ENCODE assay signal across 8 cellular contexts in the genomic region with DNA sequence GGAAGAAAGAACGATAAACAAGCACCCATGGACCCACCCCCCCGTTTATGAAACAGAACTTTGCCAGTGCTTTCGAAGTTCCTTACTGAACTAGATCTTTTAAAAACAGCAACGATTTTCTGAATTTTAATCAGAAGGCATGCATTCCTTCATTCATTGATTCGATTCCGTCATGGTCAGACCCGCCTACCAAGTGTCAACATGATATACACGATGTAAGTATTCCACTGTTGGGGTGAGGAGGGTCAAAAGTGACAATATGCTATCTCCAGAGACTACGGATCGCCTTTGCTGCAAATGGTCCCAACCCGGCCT. TPM values are rescaled to one million over a fixed set of nuclear protein-coding genes. Genes with fewer than 3 reads are reported as not detected.
A peak's percentile ranks its signal among the peaks of the same experiment; 100 is the strongest.
DNase-seq lines count a peak whose midpoint lies in the region; ATAC-seq and TF ChIP-seq lines count a peak whose summit lies in the region.

No MANE protein-coding gene starts in this region.

- H3K27ac Mint-ChIP-seq in activated CD4-positive, alpha-beta T cell treated with anti-CD3 and anti-CD28 coated beads, Interleukin-2, amount 10 ng/mL, durations not matched to agents 24 days and 14 days = peak overlapping the region; percentile 18

- DNase-seq in activated CD4-positive, alpha-beta T cell treated with anti-CD3 and anti-CD28 coated beads, Interleukin-2, amount 10 ng/mL, durations not matched to agents 24 days and 14 days = no peak
- no peak for DNase-seq in activated CD4-positive, alpha-beta T cell treated with anti-CD3 and anti-CD28 coated beads for 4 hours
- DNase-seq in left lung = no peak
- DNase-seq in testis = no peak
- no peak for DNase-seq in NAMALWA (ENCODE audit: low spot score)
- no peak for DNase-seq in activated CD4-positive, CD25-positive, alpha-beta regulatory T cell treated with anti-CD3 and anti-CD28 coated beads, Interleukin-2, amount 50 U/mL, for 72 hours

- H3K4me1 ChIP-seq in left lung (peaks cover 3 to 12% of the 10 kb centered on the region in 2 donors), testis (no peaks in the 10 kb centered on the region)

- intact Hi-C loops in activated CD4-positive, alpha-beta T cell treated with anti-CD3 and anti-CD28 coated beads, Interleukin-2, amount 10 ng/mL, durations not matched to agents 24 days and 14 days (cut with micrococcal nuclease) = loop anchor here (1.0 to 2.0 kb wide), 5 partner anchors 68 to 301 kb away; partner anchors contain the start of gene STAM2
- intact Hi-C loops in left lung (cut with DNase I) = no loop called here
- intact Hi-C loops in testis (cut with DNase I; ENCODE audit: low total_unique reads) = no loop called here

- WGBS in testis, 2 donors = 3% methylated on average over 11 of the region's 11 CpGs

- H3K27me3 Mint-ChIP-seq in activated CD4-positive, alpha-beta T cell treated with anti-CD3 and anti-CD28 coated beads, Interleukin-2, amount 10 ng/mL, durations not matched to agents 24 days and 14 days = peaks cover 47% of the 10 kb centered on the region

- H3K27ac ChIP-seq in angular gyrus (ENCODE audit: low read depth, low read length) = peak overlapping the region; percentile 87
- H3K27ac ChIP-seq in left lung = peak overlapping the region; percentile 86
- H3K27ac ChIP-seq in testis = peak overlapping the region; percentile 89 to 91

- peaks cover 0 to 33% of the 10 kb centered on the region in 2 donors for H3K27me3 ChIP-seq in left lung
- H3K27me3 ChIP-seq in testis = no peaks in the 10 kb centered on the region

- TF ChIP-seq CTCF in left lung (IDR thresholded peaks at IDR 0.05) = no peak
- no peak for TF ChIP-seq CTCF in testis (IDR thresholded peaks at IDR 0.05)

- H3K4me3 Mint-ChIP-seq in activated CD4-positive, alpha-beta T cell treated with anti-CD3 and anti-CD28 coated beads, Interleukin-2, amount 10 ng/mL, durations not matched to agents 24 days and 14 days = peak overlapping the region; percentile 84

- TF ChIP-seq POLR2A in testis (IDR thresholded peaks at IDR 0.05) = no peak

- H3K4me3 ChIP-seq in left lung (peak overlapping the region; percentile 89 to 93), testis (peak overlapping the region; percentile 85 to 89)

- H3K36me3 ChIP-seq in left lung = no peaks in the 10 kb centered on the region
- no peaks in the 10 kb centered on the region for H3K36me3 ChIP-seq in testis (ENCODE audit: low read depth, missing control alignments)

- no peaks in the 10 kb centered on the region for H3K36me3 Mint-ChIP-seq in activated CD4-positive, alpha-beta T cell treated with anti-CD3 and anti-CD28 coated beads, Interleukin-2, amount 10 ng/mL, durations not matched to agents 24 days and 14 days (ENCODE audit: low read depth)

- no peaks in the 10 kb centered on the region for H3K9me3 ChIP-seq in left lung
- H3K9me3 ChIP-seq in testis = no peaks in the 10 kb centered on the region

- H3K4me1 Mint-ChIP-seq in activated CD4-positive, alpha-beta T cell treated with anti-CD3 and anti-CD28 coated beads, Interleukin-2, amount 10 ng/mL, durations not matched to agents 24 days and 14 days = peaks cover 11% of the 10 kb centered on the region

- ATAC-seq in left lung (no peak), HG03175 (IDR thresholded peaks at IDR 0.05; ENCODE audit: unreplicated experiment) (no peak)

- no peaks in the 10 kb centered on the region for H3K9me3 Mint-ChIP-seq in activated CD4-positive, alpha-beta T cell treated with anti-CD3 and anti-CD28 coated beads, Interleukin-2, amount 10 ng/mL, durations not matched to agents 24 days and 14 days

RNA-seq across cellular contexts. Expression of gene FMNL2, which starts 0.3 kb away (rescaled TPM):
- total RNA-seq in activated CD4-positive, alpha-beta T cell treated with anti-CD3 and anti-CD28 coated beads, Interleukin-2, amount 10 ng/mL, durations not matched to agents 24 days and 14 days = 13.5 and 14.9 TPM in 2 replicates
- total RNA-seq in left lung (10 to 100 TPM; 36.3 to 47.6 TPM), testis (10 to 100 TPM; 16.8 to 19.8 TPM)
- polyA plus RNA-seq in testis (ENCODE audit: insufficient read depth, low read depth, low replicate concordance) = 15.4 TPM
